In genomic region chr9:133029994-133030316, GRCh38 we compare ENCODE assay signal across 1 cellular context.
TF ChIP-seq lines count a peak whose summit lies in the region.

No MANE protein-coding gene starts in this region.

TF ChIP-seq in IMR-90, 13 proteins besides CTCF, POLR2A, EP300 and RAD21 (continued from another document):
- TF ChIP-seq ELK1 (IDR thresholded peaks at IDR 0.05; ENCODE audit: borderline replicate concordance, low read depth, low read length) (no peak), RFX5 (IDR thresholded peaks at IDR 0.05; ENCODE audit: low read depth, low read length) (no peak), MXI1 (IDR thresholded peaks at IDR 0.05; ENCODE audit: borderline replicate concordance, low read depth, low read length) (no peak), BHLHE40 (IDR thresholded peaks at IDR 0.05; ENCODE audit: low read depth, low read length) (no peak), CEBPB (IDR thresholded peaks at IDR 0.05; ENCODE audit: low read depth, low read length) (no peak), RCOR1 (IDR thresholded peaks at IDR 0.05; ENCODE audit: insufficient replicate concordance, low read length) (no peak), FOS (IDR thresholded peaks at IDR 0.05; ENCODE audit: low read depth, low read length) (no peak), MAFK (IDR thresholded peaks at IDR 0.05; ENCODE audit: low read depth, low read length) (no peak), NFE2L2 (IDR thresholded peaks at IDR 0.05; ENCODE audit: low read depth, low read length) (no peak), CHD1 (IDR thresholded peaks at IDR 0.05; ENCODE audit: low read depth, low read length) (no peak), MAZ (IDR thresholded peaks at IDR 0.05; ENCODE audit: borderline replicate concordance, low read depth, low read length) (no peak), SMC3 (IDR thresholded peaks at IDR 0.05; ENCODE audit: low read depth, low read length) (no peak)
